8 cellular contexts compared by ENCODE assay signal in genomic region chr22:25403284-25403606, GRCh38.
DNase-seq lines count a peak whose midpoint lies in the region; ATAC-seq and TF ChIP-seq lines count a peak whose summit lies in the region.

No MANE protein-coding gene starts in this region.

- intact Hi-C loops in Calu3 (cut with micrococcal nuclease; ENCODE audit: unreplicated experiment): loop anchor here (2.0 to 5.0 kb wide), 2 partner anchors 41 to 44 kb away; no protein-coding TSS in a partner anchor

- CTCF ChIA-PET in Calu3 (lab: Charles Lee): no interaction called here

- H3K4me3 Mint-ChIP-seq in Calu3 (ENCODE audit: low read depth, unreplicated experiment) (peak overlapping the region; percentile 78), progenitor cell of endocrine pancreas (ENCODE audit: low read depth) (peak overlapping the region; percentile 80)

- BruUV-seq in Calu3 (replicated peaks; lab: Mats Ljungman, UMichigan): TSS peak; percentile 56

- H3K27me3 Mint-ChIP-seq in Calu3 (ENCODE audit: unreplicated experiment) (peaks cover 10% of the 10 kb centered on the region), progenitor cell of endocrine pancreas (peaks cover 3% of the 10 kb centered on the region)

- H3K9me3 Mint-ChIP-seq in Calu3 (ENCODE audit: low read depth, unreplicated experiment) (no peaks in the 10 kb centered on the region), progenitor cell of endocrine pancreas (ENCODE audit: low read depth) (no peaks in the 10 kb centered on the region)

- H3K36me3 Mint-ChIP-seq in Calu3 (ENCODE audit: insufficient read depth, unreplicated experiment) (peaks cover 33% of the 10 kb centered on the region), progenitor cell of endocrine pancreas (ENCODE audit: insufficient read depth) (no peaks in the 10 kb centered on the region)

- peaks cover 9% of the 10 kb centered on the region for H3K4me1 ChIP-seq in NT2/D1 (ENCODE audit: insufficient read depth, insufficient read length)

- peaks cover 35% of the 10 kb centered on the region for H3K4me1 Mint-ChIP-seq in Calu3 (ENCODE audit: low read depth, unreplicated experiment)
- peaks cover 17% of the 10 kb centered on the region for H3K4me1 Mint-ChIP-seq in progenitor cell of endocrine pancreas (ENCODE audit: low read depth)

- peak overlapping the region; percentile 76 for H3K9ac ChIP-seq in NT2/D1 (ENCODE audit: insufficient read length, low read depth)

- H3K27ac Mint-ChIP-seq in Calu3 (ENCODE audit: unreplicated experiment) (peak overlapping the region; percentile 75), progenitor cell of endocrine pancreas (peak overlapping the region; percentile 91)

- no peaks in the 10 kb centered on the region for H3K36me3 ChIP-seq in NT2/D1 (ENCODE audit: insufficient read depth, insufficient read length, low read length)

- H3K9me3 ChIP-seq in NT2/D1 (ENCODE audit: insufficient read depth, low read length): no peaks in the 10 kb centered on the region

- TF ChIP-seq CTCF in Calu3 (IDR thresholded peaks at IDR 0.05; ENCODE audit: unreplicated experiment) (no peak), epithelial cell of esophagus (IDR thresholded peaks at IDR 0.05; ENCODE audit: insufficient read depth, low read depth, low read length, missing control alignments) (no peak), progenitor cell of endocrine pancreas (IDR thresholded peaks at IDR 0.05; ENCODE audit: unreplicated experiment) (no peak)

- peaks cover 15% of the 10 kb centered on the region for H3K27me3 ChIP-seq in NT2/D1 (ENCODE audit: insufficient read depth, insufficient read length)

- DNase-seq in Calu3: no peak
- DNase-seq in NT2/D1 (ENCODE audit: low read depth, low spot score): no peak
- no peak for DNase-seq in epithelial cell of esophagus (ENCODE audit: low read depth)
- DNase-seq in progenitor cell of endocrine pancreas (ENCODE audit: low spot score, unreplicated experiment): no peak
- no peak for DNase-seq in KG1 (lab: John Stamatoyannopoulos, UW)
- DNase-seq in C1 segment of cervical spinal cord (lab: John Stamatoyannopoulos, UW): no peak

- no peak overlapping the region for H3K4me3 ChIP-seq in NT2/D1 (ENCODE audit: insufficient read length, low read depth)
- H3K4me3 ChIP-seq in epithelial cell of esophagus (ENCODE audit: low read length): peak overlapping the region; percentile 58

- no peak for ATAC-seq in GM18517 (IDR thresholded peaks at IDR 0.05; ENCODE audit: unreplicated experiment)
- no peak for ATAC-seq in HG02610 (IDR thresholded peaks at IDR 0.05; ENCODE audit: unreplicated experiment)
